Comparison of ENCODE assay signal across 26 cellular contexts in the genomic region with DNA sequence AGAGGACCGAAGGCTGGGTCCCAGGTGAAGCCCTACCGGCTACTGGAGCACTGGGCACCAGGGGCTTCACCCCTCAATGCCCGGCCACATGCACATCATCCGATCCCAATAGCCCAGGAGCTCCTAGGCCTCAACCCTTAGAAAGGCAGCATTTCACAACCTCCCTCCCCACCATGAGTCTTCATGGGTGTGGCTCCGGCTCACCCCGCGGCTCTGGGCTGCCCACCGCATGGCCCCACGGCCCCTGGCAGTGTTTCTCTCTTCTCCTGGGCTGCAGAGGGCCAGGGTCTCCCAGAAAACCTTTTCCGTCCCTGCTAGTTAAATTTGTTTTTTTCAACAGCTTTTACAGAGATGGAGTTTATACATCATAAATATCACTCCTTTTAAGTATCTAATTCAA. TPM values are rescaled to one million over a fixed set of nuclear protein-coding genes. Genes with fewer than 3 reads are reported as not detected.
"Had no signal": no experiment of that assay in that cellular context is flagged by ENCODE, and none has a peak within 500 bp of the region (broad histone marks: within the 10 kb centered on the region; RNA-seq: fewer than 3 reads in every experiment).

No MANE protein-coding gene starts in this region.

- H3K4me3 Mint-ChIP-seq: activated CD8-positive, alpha-beta T cell treated with anti-CD3 and anti-CD28 coated beads, Interleukin-2, amount 10 ng/mL, durations not matched to agents 7 days and 5 days; activated naive CD4-positive, alpha-beta T cell treated with anti-CD3 and anti-CD28 coated beads, Interleukin-2, amount 50 U/mL, for 24 hours; activated T-cell treated with anti-CD3 and anti-CD28 coated beads, Interleukin-2, amount 50 U/mL, for 24 hours; activated T-helper 1 cell treated with anti-CD3 and anti-CD28 coated beads, Interleukin-12 subunit alpha, Interleukin-12 subunit beta, Interleukin-2, Interleukin-4 antibody, amounts not matched to agents 30 ng/mL and 10 ng/mL and 1 ng/mL, durations not matched to agents 14 hours and 24 hours and 36 hours; central memory CD8-positive, alpha-beta T cell; T-helper 1 cell treated with Interleukin-12 subunit alpha and Interleukin-12 subunit beta and Interleukin-4 antibody, amounts not matched to agents 30 μg/mL and 1 μg/mL, for 36 hours; WTC11 had no signal

- H3K4me1 Mint-ChIP-seq: activated naive CD4-positive, alpha-beta T cell treated with anti-CD3 and anti-CD28 coated beads, Interleukin-2, amount 50 U/mL, for 24 hours; central memory CD8-positive, alpha-beta T cell had no signal

- H3K9ac ChIP-seq: KMS-11 had no signal

- H3K27me3 ChIP-seq: MG63 had no signal

- H3K9me3 ChIP-seq: MG63 had no signal

- H3K9me3 Mint-ChIP-seq: activated naive CD4-positive, alpha-beta T cell treated with anti-CD3 and anti-CD28 coated beads, Interleukin-2, amount 50 U/mL, for 24 hours; activated T-cell treated with anti-CD3 and anti-CD28 coated beads, Interleukin-2, amount 50 U/mL, for 24 hours; activated T-helper 1 cell treated with anti-CD3 and anti-CD28 coated beads, Interleukin-12 subunit alpha, Interleukin-12 subunit beta, Interleukin-2, Interleukin-4 antibody, amounts not matched to agents 30 ng/mL and 10 ng/mL and 1 ng/mL, durations not matched to agents 14 hours and 24 hours and 36 hours; central memory CD8-positive, alpha-beta T cell; T-helper 1 cell treated with Interleukin-12 subunit alpha and Interleukin-12 subunit beta and Interleukin-4 antibody, amounts not matched to agents 30 μg/mL and 1 μg/mL, for 36 hours; WTC11 had no signal

- H3K4me2 ChIP-seq: KMS-11 had no signal

- H3K36me3 Mint-ChIP-seq: activated naive CD4-positive, alpha-beta T cell treated with anti-CD3 and anti-CD28 coated beads, Interleukin-2, amount 50 U/mL, for 24 hours; WTC11 had no signal

- H3K27ac Mint-ChIP-seq: activated CD8-positive, alpha-beta T cell treated with anti-CD3 and anti-CD28 coated beads, Interleukin-2, amount 10 ng/mL, durations not matched to agents 7 days and 5 days; activated naive CD4-positive, alpha-beta T cell treated with anti-CD3 and anti-CD28 coated beads, Interleukin-2, amount 50 U/mL, for 24 hours; activated T-cell treated with anti-CD3 and anti-CD28 coated beads, Interleukin-2, amount 50 U/mL, for 24 hours; activated T-helper 1 cell treated with anti-CD3 and anti-CD28 coated beads, Interleukin-12 subunit alpha, Interleukin-12 subunit beta, Interleukin-2, Interleukin-4 antibody, amounts not matched to agents 30 ng/mL and 10 ng/mL and 1 ng/mL, durations not matched to agents 14 hours and 24 hours and 36 hours; T-helper 1 cell treated with Interleukin-12 subunit alpha and Interleukin-12 subunit beta and Interleukin-4 antibody, amounts not matched to agents 30 μg/mL and 1 μg/mL, for 36 hours; WTC11 had no signal

- H3K36me3 ChIP-seq: MG63 had no signal

- H3K4me3 ChIP-seq: MG63 had no signal

- H3K27ac ChIP-seq: KMS-11 had no signal

- DNase-seq: activated CD4-positive, alpha-beta T cell treated with anti-CD3 and anti-CD28 coated beads for 48 hours; activated CD4-positive, alpha-beta T cell treated with anti-CD3 and anti-CD28 coated beads, Interleukin-2, amount 50 U/mL, for 4 hours; activated CD4-positive, CD25-positive, alpha-beta regulatory T cell treated with anti-CD3 and anti-CD28 coated beads, Interleukin-2, amount 50 U/mL, for 72 hours; activated CD8-positive, alpha-beta memory T cell treated with anti-CD3 and anti-CD28 coated beads, Interleukin-2, amount 50 U/mL, for 48 hours; activated CD8-positive, alpha-beta T cell treated with anti-CD3 and anti-CD28 coated beads, Interleukin-2, amount 10 ng/mL, durations not matched to agents 7 days and 5 days; activated effector memory CD4-positive, alpha-beta T cell treated with Interleukin-2 at 50 U/mL for 16 hours; activated naive CD4-positive, alpha-beta T cell; activated T-cell treated with anti-CD3 and anti-CD28 coated beads, Interleukin-2, amount 50 U/mL, for 24 hours; aorta; MG63; NCI-H1092; NCI-H1417; NCI-H1930; NCI-H2171 treated with DMSO at 0.1 percent for 48 hours; NCI-H345; NCI-H510A; NCI-H526 treated with DMSO at 0.1 percent for 48 hours; PC-3; SHP77 treated with DMSO at 0.1 percent for 48 hours had no signal

RNA-seq across cellular contexts. Expression of gene DLK1, which starts 28.6 kb away (rescaled TPM):
- total RNA-seq: activated CD8-positive, alpha-beta T cell treated with anti-CD3 and anti-CD28 coated beads, Interleukin-2, amount 10 ng/mL, durations not matched to agents 7 days and 5 days; activated T-helper 1 cell treated with anti-CD3 and anti-CD28 coated beads, Interleukin-12 subunit alpha, Interleukin-12 subunit beta, Interleukin-2, Interleukin-4 antibody, amounts not matched to agents 30 ng/mL and 10 ng/mL and 1 ng/mL, durations not matched to agents 14 hours and 24 hours and 36 hours; aorta; bronchial epithelial cell; PC-3 had no signal
